21 cellular contexts compared by ENCODE assay signal in the genomic region with DNA sequence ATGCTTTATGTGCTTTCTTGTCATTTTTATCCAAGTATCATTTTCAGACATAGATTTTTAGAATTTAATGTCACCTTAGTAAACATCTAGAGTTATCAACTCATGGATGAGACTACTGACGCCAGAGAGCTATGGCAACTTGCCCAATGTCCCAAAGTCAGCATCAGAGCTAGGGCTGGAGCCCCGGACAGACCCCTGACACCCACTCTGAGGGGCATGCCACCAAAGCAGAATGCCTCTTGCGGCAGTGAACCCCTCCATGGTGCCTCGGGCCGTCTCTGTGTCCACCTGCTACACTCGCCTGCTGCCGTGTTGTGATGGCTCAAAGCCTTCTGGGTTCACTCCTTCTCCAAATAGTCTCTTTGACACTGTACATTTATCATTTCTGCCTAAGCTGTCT. TPM values are rescaled to one million over a fixed set of nuclear protein-coding genes. Genes with fewer than 3 reads are reported as not detected.
DNase-seq lines count a peak whose midpoint lies in the region; ATAC-seq and TF ChIP-seq lines count a peak whose summit lies in the region.
"Had no signal": no experiment of that assay in that cellular context is flagged by ENCODE, and none has a peak within 500 bp of the region (broad histone marks: within the 10 kb centered on the region; RNA-seq: fewer than 3 reads in every experiment).

No MANE protein-coding gene starts in this region.

- no peak overlapping the region for H3K56ac ChIP-seq in IMR-90 (ENCODE audit: extremely low read depth, insufficient read depth, low read length)

- WGBS in IMR-90 (ENCODE audit: extremely low coverage in 2 of 2, insufficient read length in 1 of 2), 2 experiments = 86% methylated on average over 7 of the region's 7 CpGs; no CpG with 5 or more reads in 1 of the 2 experiments

- peak overlapping the region; percentile 43; the same call in 1 of the 2 replicates for H2BK20ac ChIP-seq in IMR-90 (ENCODE audit: low read depth, low read length)

- H3K36me3 ChIP-seq in IMR-90 (ENCODE audit: control insufficient read depth, insufficient read depth, low read length) (no peaks in the 10 kb centered on the region), endocrine pancreas (ENCODE audit: control insufficient read depth, insufficient read depth, low read length) (no peaks in the 10 kb centered on the region), upper lobe of right lung (no peaks in the 10 kb centered on the region)
- H3K36me3 ChIP-seq: BE2C; BLaER1 treated with 17β-estradiol and CSF1 and Interleukin-3, amounts not matched to agents 10 nM and 100 nM had no signal

- CTCF ChIA-PET in IMR-90 (lab: Yijun Ruan, JAX) = interaction anchor here (0.9 kb wide), 1 partner anchor 20 kb away, joined by 3 read pairs; no protein-coding TSS in a partner anchor

- H3K4ac ChIP-seq in IMR-90 (ENCODE audit: low read depth, low read length) = no peak overlapping the region

- in situ Hi-C loops in IMR-90 (cut with MboI; ENCODE audit: low sequenced_read_pairs) = no loop called here

- H2AK5ac ChIP-seq in IMR-90 (ENCODE audit: low read depth, low read length) = peak overlapping the region; percentile 49

- H3K27me3 ChIP-seq in IMR-90 (ENCODE audit: control insufficient read depth, insufficient read depth, low read length) = no peaks in the 10 kb centered on the region
- no peaks in the 10 kb centered on the region for H3K27me3 ChIP-seq in endocrine pancreas (ENCODE audit: control insufficient read depth, insufficient read depth, low read length)
- H3K27me3 ChIP-seq in upper lobe of right lung = no peaks in the 10 kb centered on the region
- H3K27me3 ChIP-seq: BLaER1 treated with 17β-estradiol and CSF1 and Interleukin-3, amounts not matched to agents 10 nM and 100 nM had no signal

- peak overlapping the region; percentile 51; the same call in 1 of the 2 replicates for H2BK120ac ChIP-seq in IMR-90 (ENCODE audit: low read depth, low read length)

- H3K9ac ChIP-seq in IMR-90 (ENCODE audit: low read depth, low read length) (no peak overlapping the region), endocrine pancreas (ENCODE audit: control insufficient read depth, insufficient read depth, low read length) (no peak overlapping the region)
- H3K9ac ChIP-seq: BLaER1 treated with 17β-estradiol and CSF1 and Interleukin-3, amounts not matched to agents 10 nM and 100 nM had no signal

- H3K79me1 ChIP-seq in IMR-90 (ENCODE audit: low read depth in 1 of 2, low read length in 2 of 2) = peaks cover 0 to 15% of the 10 kb centered on the region in 2 experiments; a peak in 2 of 4 replicates

- no peaks in the 10 kb centered on the region for H4K20me1 ChIP-seq in IMR-90 (ENCODE audit: insufficient read depth, low read length)

- TF ChIP-seq CTCF in IMR-90 (conservative IDR thresholded peaks at IDR 0.05; ENCODE audit: low read depth, low read length) (no peak), upper lobe of right lung (IDR thresholded peaks at IDR 0.05) (no peak)

- H3K27ac ChIP-seq in IMR-90 (ENCODE audit: insufficient read depth, low read length) = no peak overlapping the region
- no peak overlapping the region for H3K27ac ChIP-seq in upper lobe of right lung
- H3K27ac ChIP-seq: A549; BLaER1 treated with 17β-estradiol and CSF1 and Interleukin-3, amounts not matched to agents 10 nM and 100 nM had no signal

- DNase-seq in IMR-90 (no peak), posterior vena cava (ENCODE audit: low spot score) (peak; percentile 70), iPS-NIHi7 (ENCODE audit: extremely low spot score) (no peak), upper lobe of right lung (no peak)
- DNase-seq: 8988T; ACHN; AML-193; BE2C; Calu3; CD4-positive, alpha-beta memory T cell; COR-L47; DMS153; DND-41; H9 had no signal

- H3K9me1 ChIP-seq in IMR-90 (ENCODE audit: insufficient read depth, low read length) = peaks cover 34% of the 10 kb centered on the region

- peak overlapping the region; percentile 54; the same call in 1 of the 3 replicates for H2BK15ac ChIP-seq in IMR-90 (ENCODE audit: low read depth, low read length)

- H3K9me3 ChIP-seq in IMR-90 (ENCODE audit: control insufficient read depth, insufficient read depth, low read length) (no peaks in the 10 kb centered on the region), endocrine pancreas (ENCODE audit: control insufficient read depth, low read length) (no peaks in the 10 kb centered on the region), upper lobe of right lung (no peaks in the 10 kb centered on the region)
- H3K9me3 ChIP-seq: A549; BE2C; BLaER1 treated with 17β-estradiol and CSF1 and Interleukin-3, amounts not matched to agents 10 nM and 100 nM had no signal

- H2AFZ ChIP-seq in IMR-90 (replicated peaks; ENCODE audit: low read length, poor library complexity) = no peak overlapping the region
- H2AFZ ChIP-seq: GM23338 had no signal

- H4K8ac ChIP-seq in IMR-90 (ENCODE audit: low read depth in 2 of 2, low read length in 2 of 2) = peak overlapping the region in 1 of 2 experiments; percentile 15; a peak in 1 of 4 replicates

- no peak overlapping the region for H2AK9ac ChIP-seq in IMR-90 (replicated peaks; ENCODE audit: low read depth, low read length, poor library complexity)

- H4K5ac ChIP-seq in IMR-90 (ENCODE audit: low read depth, low read length) = no peak overlapping the region

- dilution Hi-C loops in IMR-90 (cut with HindIII; ENCODE audit: low sequenced_read_pairs, unreplicated experiment) = no loop called here

- BruUV-seq in IMR-90 (replicated peaks; lab: Mats Ljungman, UMichigan) = no TSS peak

- H3K23ac ChIP-seq in IMR-90 (ENCODE audit: low read depth, low read length) = no peak overlapping the region

- intact Hi-C loops in IMR-90 (cut with micrococcal nuclease) (no loop called here), posterior vena cava (cut with DNase I) (loop anchor here (2.0 to 10.0 kb wide), 2 partner anchors 36 to 106 kb away; a partner anchor contains a TSS), upper lobe of right lung (cut with DNase I) (loop anchor here (10.0 kb wide), 1 partner anchor 106 kb away; a partner anchor contains a TSS)

- no peak overlapping the region for H3K14ac ChIP-seq in IMR-90 (replicated peaks; ENCODE audit: low read depth, low read length)

- POLR2A ChIA-PET in IMR-90 (lab: Charles Lee; ENCODE audit: unreplicated experiment) = no interaction called here

- no peak for TF ChIP-seq POLR2A in IMR-90 (IDR thresholded peaks at IDR 0.05; ENCODE audit: low read depth, low read length)

- 0 out of 2 replicates have a peak overlapping the region, but pooled peaks have one; percentile 21 for H4K91ac ChIP-seq in IMR-90 (ENCODE audit: insufficient read depth, low read depth, low read length)

- H2BK5ac ChIP-seq in IMR-90 (ENCODE audit: low read depth, low read length, poor library complexity, severe bottlenecking) = no peak overlapping the region

- no peak overlapping the region for H3K4me2 ChIP-seq in IMR-90 (ENCODE audit: low read depth, low read length)
- H3K4me2 ChIP-seq: A549, GM23338 had no signal

- ATAC-seq in IMR-90 (ENCODE audit: low read depth) (no peak), GM18907 (IDR thresholded peaks at IDR 0.05; ENCODE audit: unreplicated experiment) (no peak), upper lobe of right lung (no peak)
- ATAC-seq: A549, GM12878, GM23338, HCT116 had no signal

- H3K4me3 ChIP-seq in IMR-90 (ENCODE audit: insufficient read depth, low read depth, low read length) (no peak overlapping the region), endocrine pancreas (ENCODE audit: control insufficient read depth, insufficient read depth, low read length) (peak overlapping the region; percentile 28), upper lobe of right lung (no peak overlapping the region)
- H3K4me3 ChIP-seq: A549; BLaER1 treated with 17β-estradiol and CSF1 and Interleukin-3, amounts not matched to agents 10 nM and 100 nM; GM12878; GM23338 had no signal

- no peak overlapping the region for H3K18ac ChIP-seq in IMR-90 (ENCODE audit: low read depth, low read length)

- no peak for TF ChIP-seq RAD21 in IMR-90 (IDR thresholded peaks at IDR 0.05; ENCODE audit: low read length)

- H3K4me1 ChIP-seq in IMR-90 (ENCODE audit: control insufficient read depth, insufficient read depth, low read length) (peaks cover 23% of the 10 kb centered on the region), endocrine pancreas (ENCODE audit: control insufficient read depth, insufficient read depth, low read length) (peaks cover 4% of the 10 kb centered on the region), upper lobe of right lung (peaks cover 23% of the 10 kb centered on the region)
- H3K4me1 ChIP-seq: BE2C had no signal

TF ChIP-seq in IMR-90, 13 proteins besides CTCF, POLR2A, EP300 and RAD21 (continues in another document):
- TF ChIP-seq CHD1 (IDR thresholded peaks at IDR 0.05; ENCODE audit: low read depth, low read length) (no peak), BHLHE40 (IDR thresholded peaks at IDR 0.05; ENCODE audit: low read depth, low read length) (no peak), RCOR1 (IDR thresholded peaks at IDR 0.05; ENCODE audit: insufficient replicate concordance, low read length) (no peak), MAZ (IDR thresholded peaks at IDR 0.05; ENCODE audit: borderline replicate concordance, low read depth, low read length) (no peak), NFE2L2 (IDR thresholded peaks at IDR 0.05; ENCODE audit: low read depth, low read length) (no peak), CEBPB (IDR thresholded peaks at IDR 0.05; ENCODE audit: low read depth, low read length) (no peak), MAFK (IDR thresholded peaks at IDR 0.05; ENCODE audit: low read depth, low read length) (no peak), RFX5 (IDR thresholded peaks at IDR 0.05; ENCODE audit: low read depth, low read length) (no peak), FOS (IDR thresholded peaks at IDR 0.05; ENCODE audit: low read depth, low read length) (no peak), MXI1 (IDR thresholded peaks at IDR 0.05; ENCODE audit: borderline replicate concordance, low read depth, low read length) (no peak)
- TF ChIP-seq, protein P1, sequence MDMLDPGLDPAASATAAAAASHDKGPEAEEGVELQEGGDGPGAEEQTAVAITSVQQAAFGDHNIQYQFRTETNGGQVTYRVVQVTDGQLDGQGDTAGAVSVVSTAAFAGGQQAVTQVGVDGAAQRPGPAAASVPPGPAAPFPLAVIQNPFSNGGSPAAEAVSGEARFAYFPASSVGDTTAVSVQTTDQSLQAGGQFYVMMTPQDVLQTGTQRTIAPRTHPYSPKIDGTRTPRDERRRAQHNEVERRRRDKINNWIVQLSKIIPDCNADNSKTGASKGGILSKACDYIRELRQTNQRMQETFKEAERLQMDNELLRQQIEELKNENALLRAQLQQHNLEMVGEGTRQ (IDR thresholded peaks at IDR 0.05; ENCODE audit: low read depth, low read length) = no peak

RNA-seq across cellular contexts. Expression of a gene that starts 5.4 kb away (rescaled TPM):
- total RNA-seq in IMR-90 (2012; rRNA removed) = 0.83 and 1.1 TPM in 2 replicates
- polyA plus RNA-seq in IMR-90 (2012; rRNA removed) = 1.8 and 2.2 TPM in 2 replicates
- 1.9 and 4.8 TPM in 2 replicates for polyA plus RNA-seq in IMR-90 (2012; cell fraction: cytosol; rRNA removed)
- polyA plus RNA-seq in IMR-90 (2012; cell fraction: nucleus; rRNA removed; ENCODE audit: low replicate concordance) = 1.3 and 3.0 TPM in 2 replicates
- under 1 TPM; 0.46 to 0.90 TPM for total RNA-seq in posterior vena cava
- total RNA-seq in upper lobe of right lung = 0.32 TPM
- total RNA-seq: CD4-positive, alpha-beta memory T cell; GM23338 had no signal
- polyA plus RNA-seq: A549; CD4-positive, alpha-beta memory T cell had no signal
